ENCODE assay signal across 18 cellular contexts in genomic region chr17:58356231-58356630, GRCh38.
"Had no signal": no experiment of that assay in that cellular context is flagged by ENCODE, and none has a peak within 500 bp of the region (broad histone marks: within the 10 kb centered on the region; RNA-seq: fewer than 3 reads in every experiment).

No MANE protein-coding gene starts in this region.

- FAIRE-seq: kidney had no signal

- H3K27me3 Mint-ChIP-seq: stimulated activated naive B cell treated with anti-CD40 and anti-IgM and Interleukin-4, amounts not matched to agents 10 μg/mL and 1 μg/mL and 100 μg/mL, for 72 hours; stimulated activated naive CD8-positive, alpha-beta T cell treated with anti-CD3 and anti-CD28 coated beads, Interleukin-15, amount 100 ng/mL, for 72 hours had no signal

- ATAC-seq: gastroesophageal sphincter; left cardiac atrium; lower lobe of right lung; stimulated activated naive B cell treated with anti-CD40 and anti-IgM and Interleukin-4, amounts not matched to agents 10 μg/mL and 1 μg/mL and 100 μg/mL, for 72 hours; stimulated activated naive CD8-positive, alpha-beta T cell treated with anti-CD3 and anti-CD28 coated beads, Interleukin-15, amount 100 ng/mL, for 72 hours; upper lobe of right lung had no signal

- H3K36me3 ChIP-seq: gastroesophageal sphincter, left ventricle myocardium inferior, right atrium auricular region, tibial nerve had no signal

- H3K9me3 ChIP-seq: esophagus squamous epithelium, gastroesophageal sphincter, left ventricle myocardium inferior, lower lobe of right lung, right atrium auricular region, testis, tibial nerve, upper lobe of right lung had no signal

- DNase-seq: esophagus squamous epithelium; foreskin fibroblast; glutamatergic neuron; kidney; left cardiac atrium; left ventricle myocardium inferior; lower lobe of right lung; mesenchymal stem cell; midbrain; posterior cingulate gyrus; stimulated activated CD4-positive, alpha-beta T cell treated with anti-CD3 and anti-CD28 coated beads, Interleukin-4, amount 100 ng/mL, for 24 hours; stimulated activated naive B cell treated with anti-CD40 and anti-IgM and Interleukin-4, amounts not matched to agents 10 μg/mL and 1 μg/mL and 100 μg/mL, for 72 hours; stimulated activated naive CD8-positive, alpha-beta T cell treated with anti-CD3 and anti-CD28 coated beads, Interleukin-15, amount 100 ng/mL, for 72 hours; testis had no signal

- H3K27ac ChIP-seq: gastroesophageal sphincter, left ventricle myocardium inferior, lower lobe of right lung, right atrium auricular region, testis, tibial nerve, upper lobe of right lung had no signal

- H3K4me3 Mint-ChIP-seq: stimulated activated naive B cell treated with anti-CD40 and anti-IgM and Interleukin-4, amounts not matched to agents 10 μg/mL and 1 μg/mL and 100 μg/mL, for 72 hours; stimulated activated naive CD8-positive, alpha-beta T cell treated with anti-CD3 and anti-CD28 coated beads, Interleukin-15, amount 100 ng/mL, for 72 hours had no signal

- H3K9me3 Mint-ChIP-seq: stimulated activated naive B cell treated with anti-CD40 and anti-IgM and Interleukin-4, amounts not matched to agents 10 μg/mL and 1 μg/mL and 100 μg/mL, for 72 hours; stimulated activated naive CD8-positive, alpha-beta T cell treated with anti-CD3 and anti-CD28 coated beads, Interleukin-15, amount 100 ng/mL, for 72 hours had no signal

- H3K4me3 ChIP-seq: esophagus squamous epithelium, gastroesophageal sphincter, left ventricle myocardium inferior, lower lobe of right lung, right atrium auricular region, testis, tibial nerve, upper lobe of right lung had no signal

- H3K27me3 ChIP-seq: esophagus squamous epithelium, gastroesophageal sphincter, right atrium auricular region, testis, tibial nerve, upper lobe of right lung had no signal
